Comparison of ENCODE assay signal across 15 cellular contexts in genomic region chr2:128357561-128358370, GRCh38.
"Had no signal": no experiment of that assay in that cellular context is flagged by ENCODE, and none has a peak within 500 bp of the region (broad histone marks: within the 10 kb centered on the region; RNA-seq: fewer than 3 reads in every experiment).

No MANE protein-coding gene starts in this region.

- H3K4me2 ChIP-seq: hepatocyte had no signal

- H3K9me3 ChIP-seq: ascending aorta, breast epithelium, left ventricle myocardium inferior, psoas muscle, right lobe of liver, tibial nerve had no signal

- H3K27me3 ChIP-seq: ascending aorta, breast epithelium, hepatocyte, right lobe of liver, tibial nerve had no signal

- H3K79me2 ChIP-seq: hepatocyte had no signal

- FAIRE-seq: kidney had no signal

- H3K4me3 ChIP-seq: ascending aorta, breast epithelium, hepatocyte, left ventricle myocardium inferior, psoas muscle, right lobe of liver, SK-N-MC, tibial nerve had no signal

- H3K27ac ChIP-seq: ascending aorta, breast epithelium, hepatocyte, left ventricle myocardium inferior, psoas muscle, right lobe of liver, SK-N-MC, tibial nerve had no signal

- DNase-seq: activated CD4-positive, CD25-positive, alpha-beta regulatory T cell; activated naive CD4-positive, alpha-beta T cell treated with anti-CD3 and anti-CD28 coated beads for 36 hours; kidney; left ventricle myocardium inferior; mesendoderm; nephron progenitor cell had no signal

- H3K36me3 ChIP-seq: ascending aorta, breast epithelium, left ventricle myocardium inferior, right lobe of liver, tibial nerve had no signal

- H3K4me1 ChIP-seq: psoas muscle, right lobe of liver had no signal

- ATAC-seq: esophagus mucosa; psoas muscle; right lobe of liver; stimulated activated effector memory CD8-positive, alpha-beta T cell treated with anti-CD3 and anti-CD28 coated beads, Interleukin-12 subunit alpha, Interleukin-12 subunit beta, amount 100 ng/mL, for 72 hours had no signal

- H2AFZ ChIP-seq: hepatocyte had no signal
